ENCODE assay signal across 23 cellular contexts in the genomic region with DNA sequence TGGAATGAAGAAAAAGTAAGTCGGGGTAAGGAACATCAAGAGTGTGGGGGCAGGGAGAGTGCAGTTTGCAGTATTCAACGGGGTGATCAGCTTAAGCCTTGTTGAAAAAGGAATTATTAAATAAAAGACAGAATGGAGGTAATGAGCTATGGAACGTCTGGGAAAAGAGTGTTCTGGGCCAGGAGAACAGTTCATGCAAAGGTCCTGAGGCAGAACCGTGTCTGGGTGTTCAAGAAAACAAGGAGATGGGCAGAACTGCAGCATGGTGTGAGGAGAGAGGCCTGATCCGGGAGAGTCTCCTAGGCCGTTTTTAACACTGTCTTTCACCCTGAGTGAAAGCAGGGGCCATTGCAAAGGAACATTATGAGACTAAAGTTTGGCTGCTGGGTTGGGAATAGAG.
"Had no signal": no experiment of that assay in that cellular context is flagged by ENCODE, and none has a peak within 500 bp of the region (broad histone marks: within the 10 kb centered on the region; RNA-seq: fewer than 3 reads in every experiment).

No MANE protein-coding gene starts in this region.

- H3K36me3 ChIP-seq: gastroesophageal sphincter, heart left ventricle, neutrophil, ovary, tibial artery had no signal

- H3K27ac Mint-ChIP-seq: activated T-helper 2 cell treated with anti-CD3 and anti-CD28 coated beads, Interferon-gamma antibody, Interleukin-2, Interleukin-4, amounts not matched to agents 10 μg/mL and 5 μg/mL and 100 μg/mL, durations not matched to agents 14 hours and 24 hours and 36 hours; nephron; stimulated activated naive CD8-positive, alpha-beta T cell treated with anti-CD3 and anti-CD28 coated beads, Interleukin-15, amount 100 ng/mL, for 72 hours; T-helper 2 cell treated with Interferon-gamma antibody and Interleukin-4, amounts not matched to agents 5 μg/mL and 100 μg/mL, for 36 hours had no signal

- H3K9me3 ChIP-seq: gastroesophageal sphincter, heart left ventricle, neutrophil, ovary, tibial artery had no signal

- H3K4me1 ChIP-seq: tibial artery had no signal

- H3K9me3 Mint-ChIP-seq: activated naive CD8-positive, alpha-beta T cell treated with anti-CD3 and anti-CD28 coated beads, Interleukin-2, amount 10 ng/mL, durations not matched to agents 7 days and 5 days; activated T-cell treated with anti-CD3 and anti-CD28 coated beads, Interleukin-2, amount 50 U/mL, for 4 hours; activated T-helper 2 cell treated with anti-CD3 and anti-CD28 coated beads, Interferon-gamma antibody, Interleukin-2, Interleukin-4, amounts not matched to agents 10 μg/mL and 5 μg/mL and 100 μg/mL, durations not matched to agents 14 hours and 24 hours and 36 hours; nephron; stimulated activated naive CD8-positive, alpha-beta T cell treated with anti-CD3 and anti-CD28 coated beads, Interleukin-15, amount 100 ng/mL, for 72 hours; T-helper 2 cell treated with Interferon-gamma antibody and Interleukin-4, amounts not matched to agents 5 μg/mL and 100 μg/mL, for 36 hours had no signal

- H3K27ac ChIP-seq: coronary artery, gastroesophageal sphincter, heart left ventricle, neutrophil, ovary, tibial artery had no signal

- DNase-seq: activated CD4-positive, alpha-beta T cell treated with anti-CD3 and anti-CD28 coated beads, Interleukin-2, amount 50 U/mL, for 48 hours; activated CD8-positive, alpha-beta memory T cell treated with anti-CD3 and anti-CD28 coated beads, Interleukin-2, amount 50 U/mL, for 48 hours; activated naive CD4-positive, alpha-beta T cell treated with Interleukin-2 at 50 U/mL for 16 hours; activated naive CD8-positive, alpha-beta T cell treated with anti-CD3 and anti-CD28 coated beads, Interleukin-2, amount 10 ng/mL, durations not matched to agents 7 days and 5 days; activated T-cell treated with anti-CD3 and anti-CD28 coated beads, Interleukin-2, amount 50 U/mL, for 4 hours; amygdala; cerebellar nuclear complex; heart left ventricle; left ventricle myocardium superior; mammary epithelial cell; midbrain; ovary; right cardiac atrium; stimulated activated CD4-positive, alpha-beta T cell treated with anti-CD3 and anti-CD28 coated beads, Interleukin-12 subunit alpha, Interleukin-12 subunit beta, amount 100 ng/mL, for 4 hours; stimulated activated CD4-positive, alpha-beta T cell treated with anti-CD3 and anti-CD28 coated beads, Interleukin-4, amount 100 ng/mL, for 4 hours; stimulated activated naive CD8-positive, alpha-beta T cell treated with anti-CD3 and anti-CD28 coated beads, Interleukin-15, amount 100 ng/mL, for 72 hours; tibial artery had no signal

- H3K27me3 Mint-ChIP-seq: stimulated activated naive CD8-positive, alpha-beta T cell treated with anti-CD3 and anti-CD28 coated beads, Interleukin-15, amount 100 ng/mL, for 72 hours had no signal

- H3K36me3 Mint-ChIP-seq: activated naive CD8-positive, alpha-beta T cell treated with anti-CD3 and anti-CD28 coated beads, Interleukin-2, amount 10 ng/mL, durations not matched to agents 7 days and 5 days had no signal

- H3K4me3 Mint-ChIP-seq: activated T-cell treated with anti-CD3 and anti-CD28 coated beads, Interleukin-2, amount 50 U/mL, for 4 hours; nephron; T-helper 2 cell treated with Interferon-gamma antibody and Interleukin-4, amounts not matched to agents 5 μg/mL and 100 μg/mL, for 36 hours had no signal

- ATAC-seq: activated T-cell treated with anti-CD3 and anti-CD28 coated beads, Interleukin-2, amount 50 U/mL, for 4 hours; gastroesophageal sphincter; left ventricle myocardium superior; right cardiac atrium had no signal

- H3K27me3 ChIP-seq: heart left ventricle, ovary had no signal

- H3K4me3 ChIP-seq: coronary artery, gastroesophageal sphincter, heart left ventricle, ovary, tibial artery had no signal
